Comparison of ENCODE assay signal across 14 cellular contexts in genomic region chr3:62335196-62335595, GRCh38. TPM values are rescaled to one million over a fixed set of nuclear protein-coding genes. Genes with fewer than 3 reads are reported as not detected.
DNase-seq lines count a peak whose midpoint lies in the region; ATAC-seq and TF ChIP-seq lines count a peak whose summit lies in the region.
"Had no signal": no experiment of that assay in that cellular context is flagged by ENCODE, and none has a peak within 500 bp of the region (broad histone marks: within the 10 kb centered on the region; RNA-seq: fewer than 3 reads in every experiment).

No MANE protein-coding gene starts in this region.

- H3K9me3 Mint-ChIP-seq in glutamatergic neuron (ENCODE audit: unreplicated experiment): peaks cover 12% of the 10 kb centered on the region
- H3K9me3 Mint-ChIP-seq: HFFc6 had no signal

- ATAC-seq in GM21825 (IDR thresholded peaks at IDR 0.05; ENCODE audit: unreplicated experiment) (no peak), GM21528 (IDR thresholded peaks at IDR 0.05; ENCODE audit: low FRiP score, unreplicated experiment) (no peak)

- H3K27me3 Mint-ChIP-seq in glutamatergic neuron (ENCODE audit: unreplicated experiment): peaks cover 9% of the 10 kb centered on the region

- TF ChIP-seq CTCF in glutamatergic neuron (IDR thresholded peaks at IDR 0.05; ENCODE audit: partially characterized antibody, unreplicated experiment): no peak

- H3K36me3 Mint-ChIP-seq in glutamatergic neuron (ENCODE audit: unreplicated experiment): no peaks in the 10 kb centered on the region
- H3K36me3 Mint-ChIP-seq: CD4-positive, CD25-positive, alpha-beta regulatory T cell had no signal

- H3K4me1 Mint-ChIP-seq in glutamatergic neuron (ENCODE audit: low read depth, unreplicated experiment): peaks cover 44% of the 10 kb centered on the region
- H3K4me1 Mint-ChIP-seq: CD4-positive, CD25-positive, alpha-beta regulatory T cell had no signal

- H3K27ac Mint-ChIP-seq in glutamatergic neuron (ENCODE audit: unreplicated experiment): peak overlapping the region; percentile 91
- H3K27ac Mint-ChIP-seq: CD4-positive, CD25-positive, alpha-beta regulatory T cell; HFFc6 had no signal

- peak overlapping the region; percentile 65 for H3K4me3 Mint-ChIP-seq in glutamatergic neuron (ENCODE audit: unreplicated experiment)
- H3K4me3 Mint-ChIP-seq: HFFc6 had no signal

- peak; percentile 72 for DNase-seq in DMS 273 (lab: John Stamatoyannopoulos, UW; ENCODE audit: unreplicated experiment)
- peak; percentile 76 for DNase-seq in NCI-H1694 treated with DMSO at 0.1 percent for 48 hours (lab: John Stamatoyannopoulos, UW)
- peak; percentile 22 for DNase-seq in NCI-H69 (lab: John Stamatoyannopoulos, UW)
- DNase-seq in glutamatergic neuron: no peak
- no peak for DNase-seq in COR-L47 (lab: John Stamatoyannopoulos, UW)
- DNase-seq: 8988T; AML-193; CD4-positive, CD25-positive, alpha-beta regulatory T cell; HCEC 1CT; HFFc6 had no signal

RNA-seq across cellular contexts. Expression of gene FEZF2, which starts 38.2 kb away (rescaled TPM):
- total RNA-seq in glutamatergic neuron (ENCODE audit: unreplicated experiment): 0.49 TPM
- total RNA-seq: CD4-positive, CD25-positive, alpha-beta regulatory T cell; Daoy; H1; HFFc6 had no signal

Comparison
In these comparisons a context has a peak if more than half of its experiments do, and no peak if none do; other contexts are left out.
1. DNase-seq: peak in DMS 273 (single experiment), NCI-H1694 treated with DMSO at 0.1 percent for 48 hours (single experiment) and NCI-H69 (single experiment); none in glutamatergic neuron (single experiment) and COR-L47 (single experiment).